Comparison of ENCODE assay signal across 7 cellular contexts in the genomic region with DNA sequence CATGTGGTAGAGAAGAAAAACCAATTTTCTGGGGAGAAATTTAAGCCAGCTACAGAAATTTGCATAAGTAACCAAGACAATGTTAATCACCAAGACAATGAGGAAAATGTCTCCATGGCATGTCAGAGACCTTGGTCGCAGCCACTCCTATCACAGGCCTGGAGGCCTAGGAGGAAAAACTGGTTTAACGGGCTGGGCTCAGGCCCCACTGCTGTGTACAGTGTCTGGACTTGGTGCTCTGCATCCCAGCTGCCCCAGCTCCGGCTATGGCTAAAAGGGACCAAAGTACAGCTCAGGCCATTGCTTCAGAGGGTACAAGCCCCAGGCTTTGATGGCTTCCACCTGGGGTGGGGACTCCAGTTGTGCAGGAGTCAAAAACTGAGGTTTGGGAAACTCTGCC.
"Had no signal": no experiment of that assay in that cellular context is flagged by ENCODE, and none has a peak within 500 bp of the region (broad histone marks: within the 10 kb centered on the region; RNA-seq: fewer than 3 reads in every experiment).

No MANE protein-coding gene starts in this region.

- H3K4me3 ChIP-seq: GM23248, HAP-1, K562 had no signal

- H2AFZ ChIP-seq: GM23248 had no signal

- H3K4me1 ChIP-seq: HAP-1 had no signal

- DNase-seq: GM23248, GOT3, H7, IMR-90, KG1 had no signal

- H3K27ac ChIP-seq: GM23248 had no signal

- H3K9ac ChIP-seq: GM23248 had no signal

- H3K36me3 ChIP-seq: HAP-1 had no signal

- H3K9me3 ChIP-seq: HAP-1 had no signal
